In genomic region chr11:46710821-46711269, GRCh38 we compare ENCODE assay signal across 8 cellular contexts. TPM values are rescaled to one million over a fixed set of nuclear protein-coding genes. Genes with fewer than 3 reads are reported as not detected.
DNase-seq lines count a peak whose midpoint lies in the region; ATAC-seq and TF ChIP-seq lines count a peak whose summit lies in the region.

No MANE protein-coding gene starts in this region.

- H3K9me3 Mint-ChIP-seq in stimulated activated naive CD8-positive, alpha-beta T cell treated with anti-CD3 and anti-CD28 coated beads, Interleukin-15, amount 100 ng/mL, for 72 hours = no peaks in the 10 kb centered on the region

- H3K36me3 ChIP-seq in MG63 (peaks cover 6% of the 10 kb centered on the region), lung (ENCODE audit: control insufficient read depth in 2 of 2, insufficient read depth in 2 of 2, low read length in 2 of 2) (peaks cover 2 to 9% of the 10 kb centered on the region in 2 donors), tibial artery (peaks cover 12 to 27% (median 23%) of the 10 kb centered on the region in 3 donors)

- H3K27me3 ChIP-seq in MG63 (no peaks in the 10 kb centered on the region), dorsolateral prefrontal cortex (no peaks in the 10 kb centered on the region), lung (ENCODE audit: control insufficient read depth, insufficient read depth) (no peaks in the 10 kb centered on the region), tibial artery (no peaks in the 10 kb centered on the region)

- H3K4me3 ChIP-seq in MG63 = no peak overlapping the region
- no peak overlapping the region for H3K4me3 ChIP-seq in dorsolateral prefrontal cortex
- H3K4me3 ChIP-seq in lung = no peak overlapping the region
- no peak overlapping the region for H3K4me3 ChIP-seq in tibial artery

- DNase-seq in MG63 (peak; percentile 86), dorsolateral prefrontal cortex (peak in 5 of 10 donors; percentile 39 to 67 (median 65)), lung (ENCODE audit: low spot score) (no peak), tibial artery (peak; percentile 85 to 94), NOMO-1 treated with DMSO at 0.1 percent for 48 hours (lab: John Stamatoyannopoulos, UW; ENCODE audit: unreplicated experiment) (no peak), SHP77 (lab: John Stamatoyannopoulos, UW) (no peak)
- no peak for DNase-seq in stimulated activated naive CD8-positive, alpha-beta T cell treated with anti-CD3 and anti-CD28 coated beads, Interleukin-15, amount 100 ng/mL, for 72 hours
- DNase-seq in central memory CD4-positive, alpha-beta T cell = no peak

- no peak overlapping the region for H3K4me3 Mint-ChIP-seq in stimulated activated naive CD8-positive, alpha-beta T cell treated with anti-CD3 and anti-CD28 coated beads, Interleukin-15, amount 100 ng/mL, for 72 hours

- no peaks in the 10 kb centered on the region for H3K4me1 ChIP-seq in lung (ENCODE audit: control insufficient read depth in 2 of 2, insufficient read depth in 2 of 2, low read length in 2 of 2)
- H3K4me1 ChIP-seq in tibial artery = peaks cover 0 to 53% (median 18%) of the 10 kb centered on the region in 4 donors

- H3K27ac Mint-ChIP-seq in stimulated activated naive CD8-positive, alpha-beta T cell treated with anti-CD3 and anti-CD28 coated beads, Interleukin-15, amount 100 ng/mL, for 72 hours = peak overlapping the region in 1 of 2 donors; percentile 27

- H3K9me3 ChIP-seq in MG63 (no peaks in the 10 kb centered on the region), lung (ENCODE audit: control insufficient read depth in 2 of 2, insufficient read depth in 1 of 2, low read length in 1 of 2) (no peaks in the 10 kb centered on the region), tibial artery (no peaks in the 10 kb centered on the region)

- TF ChIP-seq CTCF in dorsolateral prefrontal cortex (IDR thresholded peaks at IDR 0.05 in 54 of 56, conservative IDR thresholded peaks at IDR 0.05 in 2 of 56; ENCODE audit: low read depth in 1 of 56, partially characterized antibody in 56 of 56) (no peak), lung (IDR thresholded peaks at IDR 0.05; ENCODE audit: control extremely low read depth, extremely low read depth) (no peak), tibial artery (IDR thresholded peaks at IDR 0.05) (no peak)

- peak overlapping the region in 52 of 59 donors; percentile 28 to 86 (median 67) for H3K27ac ChIP-seq in dorsolateral prefrontal cortex
- peak overlapping the region; percentile 43 to 91 for H3K27ac ChIP-seq in lung (ENCODE audit: low read depth in 1 of 2, low read length in 1 of 2)
- peak overlapping the region; percentile 90 for H3K27ac ChIP-seq in tibial artery

- intact Hi-C loops in dorsolateral prefrontal cortex (cut with DNase I) = no loop called here
- intact Hi-C loops in tibial artery (cut with DNase I; ENCODE audit: low total_unique reads) = loop anchor here (10.0 kb wide), 1 partner anchor 96 kb away; the partner anchor contains the start of genes ATG13 and HARBI1

- ATAC-seq in lung (ENCODE audit: insufficient read depth, low FRiP score) = peak; percentile 58
- ATAC-seq in stimulated activated naive CD8-positive, alpha-beta T cell treated with anti-CD3 and anti-CD28 coated beads, Interleukin-15, amount 100 ng/mL, for 72 hours = no peak

- H3K27me3 Mint-ChIP-seq in stimulated activated naive CD8-positive, alpha-beta T cell treated with anti-CD3 and anti-CD28 coated beads, Interleukin-15, amount 100 ng/mL, for 72 hours = no peaks in the 10 kb centered on the region

- H3K4me1 Mint-ChIP-seq in stimulated activated naive CD8-positive, alpha-beta T cell treated with anti-CD3 and anti-CD28 coated beads, Interleukin-15, amount 100 ng/mL, for 72 hours = peaks cover 6% of the 10 kb centered on the region

- 76 to 88% methylated on average over 10 of the region's 10 CpGs for WGBS in lung, 2 donors

RNA-seq across cellular contexts. Expression of gene F2, which starts 8.2 kb away (rescaled TPM):
- total RNA-seq in MG63 (2014; rRNA removed; shearing (Covaris generic); ENCODE audit: low replicate concordance) = 0.46 TPM in 1 of 2 replicates, not detected in the other
- total RNA-seq in dorsolateral prefrontal cortex (1 to 10 TPM in 10 of 120 experiments, under 1 TPM in 35, not detected in 75; 0.14 to 1.5 (median 0.67) TPM), lung (under 1 TPM; 0.26 to 0.40 TPM)
- under 1 TPM in 1 of 2 donors, not detected in 1; 0.01 TPM for polyA plus RNA-seq in lung

RNA-seq across cellular contexts. Expression of gene ZNF408, which starts 10.0 kb away (rescaled TPM):
- total RNA-seq in MG63 (2014; rRNA removed; shearing (Covaris generic); ENCODE audit: low replicate concordance) = 8.0 and 16.1 TPM in 2 replicates
- total RNA-seq in dorsolateral prefrontal cortex = 10 to 100 TPM in 20 of 120 experiments, 1 to 10 TPM in 100; 4.8 to 15.1 (median 8.4) TPM
- total RNA-seq in lung = 10 to 100 TPM in 1 of 2 donors, 1 to 10 TPM in 1; 3.2 to 12.7 TPM
- 1 to 10 TPM; 5.8 to 7.9 TPM for polyA plus RNA-seq in lung

RNA-seq across cellular contexts. Expression of gene ARHGAP1, which starts 10.4 kb away (rescaled TPM):
- 2.6 and 6.3 TPM in 2 replicates for total RNA-seq in MG63 (2014; rRNA removed; shearing (Covaris generic); ENCODE audit: low replicate concordance)
- total RNA-seq in dorsolateral prefrontal cortex (100 to 1,000 TPM in 13 of 120 experiments, 10 to 100 TPM in 107; 52.6 to 143 (median 80.0) TPM), lung (10 to 100 TPM; 41.5 to 87.9 TPM)
- polyA plus RNA-seq in lung = 10 to 100 TPM; 23.3 to 31.7 TPM

Comparison
In these comparisons a context has a peak if more than half of its experiments do, and no peak if none do; other contexts are left out.
1. DNase-seq: peak in MG63 (single experiment) and tibial artery (2 of 2); none in lung (single experiment), NOMO-1 treated with DMSO at 0.1 percent for 48 hours (single experiment), stimulated activated naive CD8-positive, alpha-beta T cell treated with anti-CD3 and anti-CD28 coated beads, Interleukin-15, amount 100 ng/mL, for 72 hours (0 of 2), central memory CD4-positive, alpha-beta T cell (single experiment) and SHP77 (0 of 2).
2. Peak in every context shown above with its lines, with median percentiles within 50 percentile points of each other: H3K27ac ChIP-seq.